Comparison of ENCODE assay signal across 10 cellular contexts in genomic region chr7:87092568-87093091, GRCh38.
"Had no signal": no experiment of that assay in that cellular context is flagged by ENCODE, and none has a peak within 500 bp of the region (broad histone marks: within the 10 kb centered on the region; RNA-seq: fewer than 3 reads in every experiment).

No MANE protein-coding gene starts in this region.

- H3K9ac ChIP-seq: GM23248 had no signal

- H3K4me3 ChIP-seq: GM23248, GM23338, HAP-1 had no signal

- H2AFZ ChIP-seq: GM23248, GM23338 had no signal

- H3K4me1 ChIP-seq: HAP-1 had no signal

- DNase-seq: GM23248, GOT3, H7, H9, HCEC 1CT, HFFc6 had no signal

- H3K4me2 ChIP-seq: GM23338 had no signal

- ATAC-seq: HCT116 had no signal

- H3K27ac ChIP-seq: GM23248 had no signal

- H3K36me3 ChIP-seq: HAP-1 had no signal

- FAIRE-seq: H54 had no signal

- H3K9me3 ChIP-seq: HAP-1 had no signal
